ENCODE assay signal across 12 cellular contexts in the genomic region with DNA sequence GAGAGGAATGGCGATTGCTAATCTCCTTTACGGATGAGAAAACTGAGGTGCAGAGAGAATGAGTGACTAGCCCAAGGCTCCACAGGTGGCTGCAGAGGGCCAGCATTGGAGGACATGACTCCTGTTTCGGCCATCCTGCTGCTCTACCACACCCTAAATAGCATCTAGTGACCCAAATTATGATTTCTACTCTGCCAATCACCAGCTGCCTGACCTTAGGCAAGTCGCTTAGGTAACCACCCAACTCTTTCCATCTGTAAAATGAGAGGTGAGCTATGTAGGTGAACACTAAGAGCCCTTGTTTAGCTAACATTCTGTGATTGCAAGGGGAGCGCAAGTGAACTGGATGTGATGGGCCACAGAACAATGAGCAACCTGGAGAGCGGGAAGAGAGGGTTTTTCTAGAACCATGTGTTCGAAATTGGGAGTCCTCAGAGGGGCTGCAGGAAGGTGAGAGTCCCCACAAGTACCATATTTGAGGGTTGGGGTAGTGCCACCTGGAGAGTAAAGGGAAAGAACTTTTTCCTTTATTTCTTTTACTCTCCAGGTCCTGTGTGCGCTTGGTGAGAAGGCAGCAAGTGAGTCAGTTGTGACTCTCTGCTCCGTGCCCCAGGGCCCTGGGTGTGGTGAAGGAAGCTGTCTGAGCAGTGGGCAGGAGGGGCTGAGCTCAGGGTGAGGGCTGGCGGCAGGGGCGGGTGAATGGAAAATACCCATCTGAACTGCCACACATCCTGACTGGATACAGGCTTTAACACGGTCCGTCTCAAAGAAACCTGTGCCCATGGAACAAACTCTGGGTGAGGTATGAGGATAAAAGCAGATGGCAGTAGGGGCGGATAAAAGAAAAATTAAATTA. TPM values are rescaled to one million over a fixed set of nuclear protein-coding genes. Genes with fewer than 3 reads are reported as not detected.
DNase-seq lines count a peak whose midpoint lies in the region; ATAC-seq, FAIRE-seq and TF ChIP-seq lines count a peak whose summit lies in the region.
"Had no signal": no experiment of that assay in that cellular context is flagged by ENCODE, and none has a peak within 500 bp of the region (broad histone marks: within the 10 kb centered on the region; RNA-seq: fewer than 3 reads in every experiment).

No MANE protein-coding gene starts in this region.

- POLR2A ChIA-PET in endothelial cell of umbilical vein (lab: Charles Lee), result no interaction called here

- intact Hi-C loops in endothelial cell of umbilical vein (cut with micrococcal nuclease) (no loop called here), thyroid gland (cut with DNase I) (no loop called here), aorta (cut with DNase I) (no loop called here)

- TF ChIP-seq CTCF in endothelial cell of umbilical vein (IDR thresholded peaks at IDR 0.05; ENCODE audit: extremely low read depth in 1 of 2, insufficient read depth in 1 of 2, low read depth in 1 of 2, low read length in 2 of 2) (no peak), thyroid gland (IDR thresholded peaks at IDR 0.05) (no peak)

- no peak overlapping the region for H2BK120ac ChIP-seq in trophoblast cell (ENCODE audit: insufficient read depth, low read length, poor library complexity)

- H2AFZ ChIP-seq in endothelial cell of umbilical vein (ENCODE audit: low read depth, low read length) (no peak overlapping the region), trophoblast cell (ENCODE audit: insufficient read depth, low read length, poor library complexity) (no peak overlapping the region), Karpas-422 (ENCODE audit: low read length) (no peak overlapping the region)

- H2BK5ac ChIP-seq in trophoblast cell (ENCODE audit: low read depth, low read length, poor library complexity), result no peak overlapping the region

- dilution Hi-C loops in endothelial cell of umbilical vein (cut with MboI; ENCODE audit: extremely low pct_ligation_motif_present, low sequenced_read_pairs), result no loop called here

- H3K4me1 ChIP-seq in ES-I3 (ENCODE audit: insufficient read depth, low read length) (no peaks in the 10 kb centered on the region), endothelial cell of umbilical vein (ENCODE audit: control insufficient read depth, extremely low read depth, insufficient read depth, low read length) (no peaks in the 10 kb centered on the region), trophoblast cell (ENCODE audit: control insufficient read depth in 1 of 2, insufficient read depth in 2 of 2, low read length in 2 of 2) (peaks cover 12 to 18% of the 10 kb centered on the region in 2 experiments), Karpas-422 (ENCODE audit: low read length) (no peaks in the 10 kb centered on the region), thyroid gland (peaks cover 16 to 23% of the 10 kb centered on the region in 2 donors), aorta (ENCODE audit: control insufficient read depth in 1 of 2, insufficient read depth in 2 of 2, low read length in 2 of 2) (no peaks in the 10 kb centered on the region)

- no peak overlapping the region for H3K14ac ChIP-seq in trophoblast cell (ENCODE audit: low read length)

- no peaks in the 10 kb centered on the region for H4K20me1 ChIP-seq in endothelial cell of umbilical vein (replicated peaks; ENCODE audit: control insufficient read depth, extremely low read depth, insufficient read depth, low read length)
- H4K20me1 ChIP-seq in Karpas-422 (ENCODE audit: insufficient read depth, low read depth, low read length), result no peaks in the 10 kb centered on the region

- no peak for ATAC-seq in HG03571 (IDR thresholded peaks at IDR 0.05; ENCODE audit: unreplicated experiment)
- ATAC-seq in aorta (ENCODE audit: low FRiP score), result no peak

- DNase-seq in NCI-H69 (lab: John Stamatoyannopoulos, UW) (peak; percentile 9), endothelial cell of umbilical vein (ENCODE audit: low read depth, low spot score) (peak; percentile 14), trophoblast cell (peak; percentile 51 to 58), Karpas-422 (no peak), thyroid gland (no peak), aorta (no peak)
- DNase-seq: heart left ventricle, posterior cingulate gyrus had no signal

- no peak overlapping the region for H3K4ac ChIP-seq in trophoblast cell (ENCODE audit: low read depth, low read length)

- no peak for TF ChIP-seq POLR2A in endothelial cell of umbilical vein (IDR thresholded peaks at IDR 0.05; ENCODE audit: low read depth, low read length)
- TF ChIP-seq POLR2A in thyroid gland (IDR thresholded peaks at IDR 0.05), result no peak

- H2BK12ac ChIP-seq in trophoblast cell (ENCODE audit: low read length), result no peak overlapping the region

- H3K9me3 ChIP-seq in ES-I3 (ENCODE audit: control insufficient read depth, insufficient read depth, low read length), result no peaks in the 10 kb centered on the region
- H3K9me3 ChIP-seq in endothelial cell of umbilical vein (replicated peaks; ENCODE audit: control insufficient read depth, insufficient read depth, low read length), result no peaks in the 10 kb centered on the region
- no peaks in the 10 kb centered on the region for H3K9me3 ChIP-seq in trophoblast cell (ENCODE audit: insufficient read depth, low read depth, low read length)
- H3K9me3 ChIP-seq in Karpas-422 (ENCODE audit: low read length), result no peaks in the 10 kb centered on the region
- H3K9me3 ChIP-seq in thyroid gland, result no peaks in the 10 kb centered on the region
- H3K9me3 ChIP-seq in aorta (ENCODE audit: control insufficient read depth, low read length), result peaks cover 1% of the 10 kb centered on the region
- H3K9me3 ChIP-seq: ascending aorta had no signal

- peaks cover 7% of the 10 kb centered on the region for H3K79me1 ChIP-seq in trophoblast cell (ENCODE audit: low read length)

- peaks cover 36% of the 10 kb centered on the region in 2 experiments for H3K27me3 ChIP-seq in endothelial cell of umbilical vein (ENCODE audit: control insufficient read depth in 2 of 2, insufficient read depth in 2 of 2, low read length in 2 of 2)
- peaks cover 13% of the 10 kb centered on the region for H3K27me3 ChIP-seq in trophoblast cell (ENCODE audit: insufficient read depth, low read length)
- no peaks in the 10 kb centered on the region for H3K27me3 ChIP-seq in Karpas-422 (ENCODE audit: low read length)
- H3K27me3 ChIP-seq in thyroid gland, result peaks cover 7% of the 10 kb centered on the region
- no peaks in the 10 kb centered on the region for H3K27me3 ChIP-seq in aorta (ENCODE audit: control insufficient read depth in 1 of 2, insufficient read depth in 2 of 2, low read length in 1 of 2)

- CTCF ChIA-PET in endothelial cell of umbilical vein (lab: Charles Lee), result no interaction called here

- FAIRE-seq in endothelial cell of umbilical vein (lab: Jason Lieb, UNC), result no peak

- H3K4me3 ChIP-seq in endothelial cell of umbilical vein (replicated peaks in 1 of 3; ENCODE audit: insufficient read depth in 1 of 3, low read depth in 1 of 3, low read length in 3 of 3) (no peak overlapping the region), trophoblast cell (ENCODE audit: low read depth, low read length) (no peak overlapping the region), Karpas-422 (ENCODE audit: low read length) (no peak overlapping the region), thyroid gland (replicated peaks in 1 of 3) (no peak overlapping the region), aorta (ENCODE audit: low read length in 2 of 2) (no peak overlapping the region)

- H4K91ac ChIP-seq in trophoblast cell (ENCODE audit: low read depth, low read length), result no peak overlapping the region

- H3K9ac ChIP-seq in ES-I3 (ENCODE audit: low read depth, low read length) (peak overlapping the region; percentile 66; the same call in 1 of the 2 replicates), endothelial cell of umbilical vein (replicated peaks; ENCODE audit: extremely low read depth, insufficient read depth, low read length) (no peak overlapping the region), trophoblast cell (ENCODE audit: low read length) (no peak overlapping the region), Karpas-422 (ENCODE audit: low read length) (no peak overlapping the region)

- H4K12ac ChIP-seq in trophoblast cell (ENCODE audit: low read depth, low read length), result no peak overlapping the region

- no peaks in the 10 kb centered on the region for H3K9me2 ChIP-seq in Karpas-422 (replicated peaks; ENCODE audit: insufficient read depth, low read length)

- no peak overlapping the region for H3K18ac ChIP-seq in trophoblast cell (ENCODE audit: low read length)

- peak overlapping the region; percentile 11 for H3K4me2 ChIP-seq in endothelial cell of umbilical vein (ENCODE audit: insufficient read depth, low read length)
- peak overlapping the region; percentile 5 for H3K4me2 ChIP-seq in trophoblast cell (ENCODE audit: low read length)
- no peak overlapping the region for H3K4me2 ChIP-seq in Karpas-422 (ENCODE audit: low read depth, low read length, poor library complexity, severe bottlenecking)

- no peaks in the 10 kb centered on the region for H3K79me2 ChIP-seq in endothelial cell of umbilical vein (ENCODE audit: control insufficient read depth, insufficient read depth, low read length)
- H3K79me2 ChIP-seq in trophoblast cell (ENCODE audit: control insufficient read depth, insufficient read depth, low read length, poor library complexity), result no peaks in the 10 kb centered on the region
- H3K79me2 ChIP-seq in Karpas-422 (ENCODE audit: low read length), result no peaks in the 10 kb centered on the region

- H2AK5ac ChIP-seq in trophoblast cell (ENCODE audit: low read length), result no peak overlapping the region

- no peak overlapping the region for H3K23ac ChIP-seq in trophoblast cell (ENCODE audit: low read length)

- no CpG with 5 or more reads among the region's 14 CpGs for WGBS in trophoblast cell (ENCODE audit: extremely low coverage, insufficient coverage, insufficient read length)
- WGBS in thyroid gland, 2 donors, result 87 to 89% methylated on average over 14 of the region's 14 CpGs
- WGBS in aorta, 2 donors, result 94% methylated on average over 14 of the region's 14 CpGs

- H3K36me3 ChIP-seq in ES-I3 (ENCODE audit: insufficient read depth, low read length) (no peaks in the 10 kb centered on the region), endothelial cell of umbilical vein (ENCODE audit: control insufficient read depth in 2 of 2, extremely low read depth in 1 of 2, insufficient read depth in 2 of 2, low read length in 2 of 2) (no peaks in the 10 kb centered on the region), trophoblast cell (ENCODE audit: control insufficient read depth in 1 of 2, insufficient read depth in 2 of 2, low read length in 2 of 2) (no peaks in the 10 kb centered on the region), Karpas-422 (ENCODE audit: insufficient read depth, low read length) (no peaks in the 10 kb centered on the region), thyroid gland (no peaks in the 10 kb centered on the region), aorta (ENCODE audit: control insufficient read depth in 1 of 2, insufficient read depth in 2 of 2, low read length in 1 of 2) (no peaks in the 10 kb centered on the region)
- H3K36me3 ChIP-seq: ascending aorta, heart left ventricle had no signal

- H4K8ac ChIP-seq in trophoblast cell (ENCODE audit: low read depth, low read length), result no peak overlapping the region

- no TSS peak for BruUV-seq in endothelial cell of umbilical vein (replicated peaks; lab: Mats Ljungman, UMichigan)

- H3K9me1 ChIP-seq in endothelial cell of umbilical vein (replicated peaks; ENCODE audit: control insufficient read depth, extremely low read depth, insufficient read depth, low read length), result no peaks in the 10 kb centered on the region

- H3K27ac ChIP-seq in endothelial cell of umbilical vein (ENCODE audit: insufficient read depth, low read depth, low read length) (no peak overlapping the region), trophoblast cell (ENCODE audit: low read depth, low read length) (no peak overlapping the region), Karpas-422 (ENCODE audit: low read length) (no peak overlapping the region), thyroid gland (no peak overlapping the region), aorta (ENCODE audit: low read depth in 1 of 2, low read length in 2 of 2) (no peak overlapping the region)
- H3K27ac ChIP-seq: ascending aorta, heart left ventricle had no signal

RNA-seq across cellular contexts. Expression of gene CYP27C1, which starts 2.4 kb away (rescaled TPM):
- total RNA-seq in endothelial cell of umbilical vein (not detected in 2 replicates), thyroid gland (under 1 TPM in 1 of 4 donors, not detected in 3; 0.40 TPM), aorta (under 1 TPM; 0.16 to 0.42 TPM)
- polyA plus RNA-seq in endothelial cell of umbilical vein (not detected in 2 replicates), aorta (not detected)
- not detected in 2 replicates for polyA plus RNA-seq in endothelial cell of umbilical vein (2011; cell fraction: cytosol; rRNA removed)
- polyA plus RNA-seq in endothelial cell of umbilical vein (2011; cell fraction: nucleus; rRNA removed), result not detected in 2 replicates
- polyA plus RNA-seq in endothelial cell of umbilical vein (2012), result 0.90 and 1.5 TPM in 2 replicates
- not detected in 2 replicates for polyA minus RNA-seq in endothelial cell of umbilical vein
- not detected for polyA minus RNA-seq in endothelial cell of umbilical vein (2011; cell fraction: cytosol; rRNA and poly(A)+ RNA removed)
- not detected in 2 replicates for polyA minus RNA-seq in endothelial cell of umbilical vein (2011; cell fraction: nucleus; rRNA and poly(A)+ RNA removed)
- 0.79 and 1.0 TPM in 2 replicates for polyA plus RNA-seq in trophoblast cell (2013)
- not detected in 2 replicates for total RNA-seq in Karpas-422 (2014; rRNA removed; shearing (Covaris generic); ENCODE audit: low replicate concordance)
- total RNA-seq: ascending aorta, HT-29 had no signal

Comparison
In these comparisons a context has a peak if more than half of its experiments do, and no peak if none do; other contexts are left out.
1. DNase-seq: peak in NCI-H69 (single experiment), endothelial cell of umbilical vein (single experiment) and trophoblast cell (2 of 2); none in Karpas-422 (single experiment), thyroid gland (0 of 2) and aorta (0 of 2).